18 cellular contexts compared by ENCODE assay signal in the genomic region with DNA sequence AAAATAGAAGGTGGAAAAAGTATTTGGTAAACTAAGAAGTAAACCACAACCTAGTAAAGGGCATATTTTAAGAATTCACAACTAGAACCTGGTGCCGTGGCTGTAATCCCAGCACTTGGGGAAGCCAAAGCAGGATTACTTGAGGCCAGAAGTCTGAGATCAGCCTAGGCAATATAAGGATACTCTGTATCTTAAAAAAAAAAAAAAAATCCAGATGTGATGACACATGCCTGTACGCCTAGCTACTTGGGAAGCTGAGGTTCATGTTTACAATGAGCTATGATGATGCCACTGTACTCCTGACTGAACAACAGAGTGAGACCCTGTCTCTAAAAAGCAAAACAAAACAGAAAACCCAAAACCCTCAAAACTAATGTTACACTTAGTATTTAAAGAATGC.
DNase-seq lines count a peak whose midpoint lies in the region; ATAC-seq and TF ChIP-seq lines count a peak whose summit lies in the region.
"Had no signal": no experiment of that assay in that cellular context is flagged by ENCODE, and none has a peak within 500 bp of the region (broad histone marks: within the 10 kb centered on the region; RNA-seq: fewer than 3 reads in every experiment).

No MANE protein-coding gene starts in this region.

- POLR2A ChIA-PET in CD8-positive, alpha-beta T cell (lab: Charles Lee), result no interaction called here
- POLR2A ChIA-PET in CD4-positive, alpha-beta T cell (lab: Charles Lee), result no interaction called here

- no peak overlapping the region for H3K27ac ChIP-seq in CD8-positive, alpha-beta T cell (ENCODE audit: low read depth, low read length)
- H3K27ac ChIP-seq in CD4-positive, alpha-beta T cell (ENCODE audit: low read depth, low read length), result no peak overlapping the region
- H3K27ac ChIP-seq: C4-2B, RWPE1, SJCRH30 had no signal

- H3K4me3 ChIP-seq in CD8-positive, alpha-beta T cell (ENCODE audit: low read depth, low read length), result no peak overlapping the region
- H3K4me3 ChIP-seq in cardiac fibroblast (replicated peaks in 1 of 2; ENCODE audit: low read depth in 2 of 2, low read length in 2 of 2) (no peak overlapping the region), fibroblast of villous mesenchyme (ENCODE audit: low read depth, low read length) (no peak overlapping the region)
- H3K4me3 ChIP-seq: SJCRH30 had no signal

- H3K4me3 Mint-ChIP-seq in CD8-positive, alpha-beta T cell, result no peak overlapping the region
- H3K4me3 Mint-ChIP-seq in CD4-positive, alpha-beta T cell, result no peak overlapping the region

- intact Hi-C loops in CD8-positive, alpha-beta T cell (cut with DNase I, micrococcal nuclease), result no loop called here
- intact Hi-C loops in CD4-positive, alpha-beta T cell (cut with DNase I, micrococcal nuclease), result no loop called here

- H3K36me3 Mint-ChIP-seq in CD8-positive, alpha-beta T cell, result peaks cover 9% of the 10 kb centered on the region
- H3K36me3 Mint-ChIP-seq in CD4-positive, alpha-beta T cell (ENCODE audit: low read depth), result peaks cover 17% of the 10 kb centered on the region

- H3K27ac Mint-ChIP-seq in CD8-positive, alpha-beta T cell, result peak overlapping the region; percentile 64
- no peak overlapping the region for H3K27ac Mint-ChIP-seq in CD4-positive, alpha-beta T cell

- H3K4me1 Mint-ChIP-seq in CD8-positive, alpha-beta T cell (ENCODE audit: low read depth), result no peaks in the 10 kb centered on the region
- no peaks in the 10 kb centered on the region for H3K4me1 Mint-ChIP-seq in CD4-positive, alpha-beta T cell (ENCODE audit: low read depth)

- H3K9me3 ChIP-seq in CD8-positive, alpha-beta T cell (ENCODE audit: low read length), result no peaks in the 10 kb centered on the region
- no peaks in the 10 kb centered on the region for H3K9me3 ChIP-seq in CD4-positive, alpha-beta T cell (ENCODE audit: control insufficient read depth, low read length)
- H3K9me3 ChIP-seq: SJCRH30 had no signal

- no peak for ATAC-seq in CD8-positive, alpha-beta T cell
- no peak for ATAC-seq in CD4-positive, alpha-beta T cell (ENCODE audit: poor library complexity)
- ATAC-seq: HepG2 had no signal

- H3K27me3 Mint-ChIP-seq in CD8-positive, alpha-beta T cell (ENCODE audit: low read depth), result no peaks in the 10 kb centered on the region
- H3K27me3 Mint-ChIP-seq in CD4-positive, alpha-beta T cell, result no peaks in the 10 kb centered on the region

- H3K9me3 Mint-ChIP-seq in CD8-positive, alpha-beta T cell, result peaks cover 4% of the 10 kb centered on the region
- peaks cover 2% of the 10 kb centered on the region for H3K9me3 Mint-ChIP-seq in CD4-positive, alpha-beta T cell

- no peaks in the 10 kb centered on the region for H3K36me3 ChIP-seq in CD8-positive, alpha-beta T cell (ENCODE audit: insufficient read depth, low read length)

- no peak for DNase-seq in CD8-positive, alpha-beta T cell
- DNase-seq in M059J (ENCODE audit: low read depth) (peak; percentile 9), cardiac fibroblast (ENCODE audit: low read depth in 2 of 2) (peak; percentile 3 to 20), fibroblast of villous mesenchyme (ENCODE audit: low read depth) (peak; percentile 66), COR-L47 (lab: John Stamatoyannopoulos, UW) (no peak), NK-92 (lab: John Stamatoyannopoulos, UW; ENCODE audit: unreplicated experiment) (no peak), Kasumi-1 (lab: John Stamatoyannopoulos, UW) (no peak)
- DNase-seq in CD4-positive, alpha-beta T cell, result no peak
- DNase-seq: DMS53, Karpas-422, MV-4-11, NCI-H146, NCI-H2227 treated with DMSO at 0.1 percent for 48 hours, NCI-H526, SJCRH30 had no signal

- H3K27me3 ChIP-seq in CD8-positive, alpha-beta T cell (ENCODE audit: insufficient read depth, low read length), result no peaks in the 10 kb centered on the region
- H3K27me3 ChIP-seq in CD4-positive, alpha-beta T cell (ENCODE audit: control insufficient read depth, insufficient read depth, low read length), result no peaks in the 10 kb centered on the region
- H3K27me3 ChIP-seq: SJCRH30 had no signal

- TF ChIP-seq CTCF in CD8-positive, alpha-beta T cell (IDR thresholded peaks at IDR 0.05), result no peak
- TF ChIP-seq CTCF in cardiac fibroblast (IDR thresholded peaks at IDR 0.05; ENCODE audit: low read depth, low read length), result no peak
- no peak for TF ChIP-seq CTCF in fibroblast of villous mesenchyme (IDR thresholded peaks at IDR 0.05; ENCODE audit: insufficient read depth, low read depth, low read length)
- TF ChIP-seq CTCF in CD4-positive, alpha-beta T cell (IDR thresholded peaks at IDR 0.05), result no peak

- H3K4me1 ChIP-seq in CD8-positive, alpha-beta T cell (ENCODE audit: insufficient read depth, low read length), result no peaks in the 10 kb centered on the region
- H3K4me1 ChIP-seq: SJCRH30 had no signal

- CTCF ChIA-PET in CD8-positive, alpha-beta T cell (lab: Charles Lee), result no interaction called here
- CTCF ChIA-PET in CD4-positive, alpha-beta T cell (lab: Charles Lee), result no interaction called here

Comparison
In these comparisons a context has a peak if more than half of its experiments do, and no peak if none do; other contexts are left out.
1. DNase-seq: peak in M059J (single experiment), cardiac fibroblast (2 of 2) and fibroblast of villous mesenchyme (single experiment); none in CD8-positive, alpha-beta T cell (0 of 7), COR-L47 (single experiment), NK-92 (single experiment), Kasumi-1 (0 of 2) and CD4-positive, alpha-beta T cell (0 of 10).